In the genomic region with DNA sequence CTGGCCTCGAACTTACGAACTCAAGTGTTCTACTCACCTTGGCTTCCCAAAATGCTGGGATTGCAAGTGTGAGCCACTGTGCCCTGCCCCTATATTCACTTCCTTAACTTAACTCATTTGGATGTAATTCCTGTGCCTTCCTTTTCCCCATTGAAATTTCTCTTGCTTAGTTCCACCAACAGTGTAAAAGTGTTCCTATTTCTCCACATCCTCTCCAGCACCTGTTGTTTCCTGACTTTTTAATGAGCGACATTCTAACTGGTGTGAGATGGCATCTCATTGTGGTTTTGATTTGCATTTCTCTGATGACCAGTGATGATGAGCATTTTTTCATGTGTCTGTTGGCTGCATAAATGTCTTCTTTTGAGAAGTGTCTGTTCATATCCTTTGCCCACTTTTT, we compare ENCODE assay signal across 8 cellular contexts. TPM values are rescaled to one million over a fixed set of nuclear protein-coding genes. Genes with fewer than 3 reads are reported as not detected.
DNase-seq lines count a peak whose midpoint lies in the region; ATAC-seq and TF ChIP-seq lines count a peak whose summit lies in the region.
"Not testable (repeated sequence)": the region's sequence is repeated elsewhere in the genome, so short reads cannot be mapped to it uniquely, and the experiment has no call there.

No MANE protein-coding gene starts in this region.

- H3K36me3 Mint-ChIP-seq in CD14-positive monocyte (peaks cover 23 to 37% of the 10 kb centered on the region in 2 donors), HFFc6 (ENCODE audit: low read depth) (peaks cover 35% of the 10 kb centered on the region), MCF 10A (ENCODE audit: insufficient read depth, unreplicated experiment) (peaks cover 36% of the 10 kb centered on the region), memory B cell (peaks cover 24% of the 10 kb centered on the region)
- H3K36me3 Mint-ChIP-seq in activated CD4-positive, alpha-beta T cell treated with anti-CD3 and anti-CD28 coated beads, Interleukin-2, amount 10 ng/mL, durations not matched to agents 24 days and 14 days (ENCODE audit: low read depth), result peaks cover 28% of the 10 kb centered on the region
- H3K36me3 Mint-ChIP-seq in activated T-helper 17 cell treated with anti-CD3 and anti-CD28 coated beads, Interleukin-2, amount 50 U/mL, for 72 hours (ENCODE audit: low read depth), result peaks cover 34% of the 10 kb centered on the region
- peaks cover 20% of the 10 kb centered on the region for H3K36me3 Mint-ChIP-seq in natural killer cell treated with Interleukin-12 subunit alpha and Interleukin-12 subunit beta and Interleukin-15 and Interleukin-18, amount 100 ng/mL, for 72 hours
- peaks cover 34% of the 10 kb centered on the region for H3K36me3 Mint-ChIP-seq in stimulated activated naive CD8-positive, alpha-beta T cell treated with anti-CD3 and anti-CD28 coated beads, Interleukin-15, Interleukin-2, amounts not matched to agents 100 ng/mL and 50 ng/mL, for 24 hours (ENCODE audit: low read depth)

- H3K4me1 Mint-ChIP-seq in CD14-positive monocyte, result peaks cover 91% of the 10 kb centered on the region
- peaks cover 84% of the 10 kb centered on the region for H3K4me1 Mint-ChIP-seq in HFFc6 (ENCODE audit: low read depth)
- H3K4me1 Mint-ChIP-seq in activated CD4-positive, alpha-beta T cell treated with anti-CD3 and anti-CD28 coated beads, Interleukin-2, amount 10 ng/mL, durations not matched to agents 24 days and 14 days, result peaks cover 70% of the 10 kb centered on the region
- H3K4me1 Mint-ChIP-seq in activated T-helper 17 cell treated with anti-CD3 and anti-CD28 coated beads, Interleukin-2, amount 50 U/mL, for 72 hours, result peaks cover 55% of the 10 kb centered on the region
- H3K4me1 Mint-ChIP-seq in MCF 10A (ENCODE audit: insufficient read depth, unreplicated experiment), result peaks cover 68% of the 10 kb centered on the region
- peaks cover 54% of the 10 kb centered on the region for H3K4me1 Mint-ChIP-seq in memory B cell
- H3K4me1 Mint-ChIP-seq in natural killer cell treated with Interleukin-12 subunit alpha and Interleukin-12 subunit beta and Interleukin-15 and Interleukin-18, amount 100 ng/mL, for 72 hours (ENCODE audit: low read depth in 2 of 2), result peaks cover 73 to 88% of the 10 kb centered on the region in 2 donors
- H3K4me1 Mint-ChIP-seq in stimulated activated naive CD8-positive, alpha-beta T cell treated with anti-CD3 and anti-CD28 coated beads, Interleukin-15, Interleukin-2, amounts not matched to agents 100 ng/mL and 50 ng/mL, for 24 hours (ENCODE audit: low read depth), result peaks cover 91% of the 10 kb centered on the region

- not testable (repeated sequence) for DNase-seq in CD14-positive monocyte (ENCODE audit: low spot score); HFFc6; activated CD4-positive, alpha-beta T cell treated with anti-CD3 and anti-CD28 coated beads, Interleukin-2, amount 10 ng/mL, durations not matched to agents 24 days and 14 days; MCF 10A (ENCODE audit: unreplicated experiment); memory B cell (ENCODE audit: low spot score in 2 of 2); natural killer cell treated with Interleukin-12 subunit alpha and Interleukin-12 subunit beta and Interleukin-15 and Interleukin-18, amount 100 ng/mL, for 72 hours (ENCODE audit: low spot score)

- BruUV-seq in MCF 10A (replicated peaks; lab: Mats Ljungman, UMichigan), result not testable (repeated sequence)

- peak overlapping the region; percentile 80 to 99 (median 89) for H3K27ac Mint-ChIP-seq in CD14-positive monocyte
- H3K27ac Mint-ChIP-seq in HFFc6, result peak overlapping the region; percentile 51
- H3K27ac Mint-ChIP-seq in activated CD4-positive, alpha-beta T cell treated with anti-CD3 and anti-CD28 coated beads, Interleukin-2, amount 10 ng/mL, durations not matched to agents 24 days and 14 days, result peak overlapping the region; percentile 76
- H3K27ac Mint-ChIP-seq in activated T-helper 17 cell treated with anti-CD3 and anti-CD28 coated beads, Interleukin-2, amount 50 U/mL, for 72 hours, result peak overlapping the region; percentile 7
- peak overlapping the region; percentile 53 for H3K27ac Mint-ChIP-seq in MCF 10A (ENCODE audit: low read depth, unreplicated experiment)
- H3K27ac Mint-ChIP-seq in memory B cell, result peak overlapping the region; percentile 42
- H3K27ac Mint-ChIP-seq in natural killer cell treated with Interleukin-12 subunit alpha and Interleukin-12 subunit beta and Interleukin-15 and Interleukin-18, amount 100 ng/mL, for 72 hours, result peak overlapping the region; percentile 87 to 90
- H3K27ac Mint-ChIP-seq in stimulated activated naive CD8-positive, alpha-beta T cell treated with anti-CD3 and anti-CD28 coated beads, Interleukin-15, Interleukin-2, amounts not matched to agents 100 ng/mL and 50 ng/mL, for 24 hours, result peak overlapping the region; percentile 79

- not testable (repeated sequence) for TF ChIP-seq CTCF in CD14-positive monocyte (IDR thresholded peaks at IDR 0.05); HFFc6 (IDR thresholded peaks at IDR 0.05); MCF 10A (IDR thresholded peaks at IDR 0.05; ENCODE audit: unreplicated experiment)

- POLR2A ChIA-PET in MCF 10A (lab: Yijun Ruan, JAX), result not testable (repeated sequence)

- H3K27me3 Mint-ChIP-seq in CD14-positive monocyte (ENCODE audit: low read depth in 3 of 3); HFFc6 (ENCODE audit: insufficient read depth); activated CD4-positive, alpha-beta T cell treated with anti-CD3 and anti-CD28 coated beads, Interleukin-2, amount 10 ng/mL, durations not matched to agents 24 days and 14 days; activated T-helper 17 cell treated with anti-CD3 and anti-CD28 coated beads, Interleukin-2, amount 50 U/mL, for 72 hours; MCF 10A (ENCODE audit: insufficient read depth, unreplicated experiment); memory B cell; natural killer cell treated with Interleukin-12 subunit alpha and Interleukin-12 subunit beta and Interleukin-15 and Interleukin-18, amount 100 ng/mL, for 72 hours; stimulated activated naive CD8-positive, alpha-beta T cell treated with anti-CD3 and anti-CD28 coated beads, Interleukin-15, Interleukin-2, amounts not matched to agents 100 ng/mL and 50 ng/mL, for 24 hours: not testable (repeated sequence)

- peaks cover 0 to 10% (median 4%) of the 10 kb centered on the region in 7 donors for H3K9me3 Mint-ChIP-seq in CD14-positive monocyte
- not testable (repeated sequence) for H3K9me3 Mint-ChIP-seq in HFFc6; activated CD4-positive, alpha-beta T cell treated with anti-CD3 and anti-CD28 coated beads, Interleukin-2, amount 10 ng/mL, durations not matched to agents 24 days and 14 days; activated T-helper 17 cell treated with anti-CD3 and anti-CD28 coated beads, Interleukin-2, amount 50 U/mL, for 72 hours; MCF 10A (ENCODE audit: unreplicated experiment); memory B cell; natural killer cell treated with Interleukin-12 subunit alpha and Interleukin-12 subunit beta and Interleukin-15 and Interleukin-18, amount 100 ng/mL, for 72 hours; stimulated activated naive CD8-positive, alpha-beta T cell treated with anti-CD3 and anti-CD28 coated beads, Interleukin-15, Interleukin-2, amounts not matched to agents 100 ng/mL and 50 ng/mL, for 24 hours

- not testable (repeated sequence) for ATAC-seq in activated T-helper 17 cell treated with anti-CD3 and anti-CD28 coated beads, Interleukin-2, amount 50 U/mL, for 72 hours (replicated peaks); memory B cell (ENCODE audit: low read depth); natural killer cell treated with Interleukin-12 subunit alpha and Interleukin-12 subunit beta and Interleukin-15 and Interleukin-18, amount 100 ng/mL, for 72 hours

- intact Hi-C loops in CD14-positive monocyte (cut with micrococcal nuclease), result loop anchor here in 1 of 2 donors (10.0 kb wide), 1 partner anchor 165 kb away; no protein-coding TSS in a partner anchor
- intact Hi-C loops in activated CD4-positive, alpha-beta T cell treated with anti-CD3 and anti-CD28 coated beads, Interleukin-2, amount 10 ng/mL, durations not matched to agents 24 days and 14 days (cut with micrococcal nuclease), result loop anchor here (5.0 to 10.0 kb wide), 3 partner anchors 47 to 445 kb away; no protein-coding TSS in a partner anchor
- intact Hi-C loops in MCF 10A (cut with micrococcal nuclease), result not testable (repeated sequence)

- CTCF ChIA-PET in MCF 10A (lab: Yijun Ruan, JAX), result not testable (repeated sequence)

- not testable (repeated sequence) for H3K4me3 Mint-ChIP-seq in CD14-positive monocyte; HFFc6; activated CD4-positive, alpha-beta T cell treated with anti-CD3 and anti-CD28 coated beads, Interleukin-2, amount 10 ng/mL, durations not matched to agents 24 days and 14 days; activated T-helper 17 cell treated with anti-CD3 and anti-CD28 coated beads, Interleukin-2, amount 50 U/mL, for 72 hours; MCF 10A (ENCODE audit: unreplicated experiment); memory B cell
- peak overlapping the region; percentile 78 for H3K4me3 Mint-ChIP-seq in natural killer cell treated with Interleukin-12 subunit alpha and Interleukin-12 subunit beta and Interleukin-15 and Interleukin-18, amount 100 ng/mL, for 72 hours
- peak overlapping the region; percentile 49 for H3K4me3 Mint-ChIP-seq in stimulated activated naive CD8-positive, alpha-beta T cell treated with anti-CD3 and anti-CD28 coated beads, Interleukin-15, Interleukin-2, amounts not matched to agents 100 ng/mL and 50 ng/mL, for 24 hours

RNA-seq across cellular contexts. Expression of gene IQGAP1, which starts 21.5 kb away (rescaled TPM):
- polyA plus RNA-seq in CD14-positive monocyte, result 100 to 1,000 TPM; 207 to 276 TPM
- total RNA-seq in HFFc6 (2021; fragmentation: NEBNext Ultra II Directional; extraction: Animal tissue kit (Norgen Biotek cat#: 25700)), result 100 to 1,000 TPM; 172 to 201 (median 185) TPM
- total RNA-seq in activated CD4-positive, alpha-beta T cell treated with anti-CD3 and anti-CD28 coated beads, Interleukin-2, amount 10 ng/mL, durations not matched to agents 24 days and 14 days, result 154 and 160 TPM in 2 replicates
- total RNA-seq in activated T-helper 17 cell treated with anti-CD3 and anti-CD28 coated beads, Interleukin-2, amount 50 U/mL, for 72 hours, result 100 to 1,000 TPM; 224 TPM
- total RNA-seq in MCF 10A (2022), result 264 and 284 TPM in 2 replicates
- total RNA-seq in natural killer cell treated with Interleukin-12 subunit alpha and Interleukin-12 subunit beta and Interleukin-15 and Interleukin-18, amount 100 ng/mL, for 72 hours, result 100 to 1,000 TPM; 222 to 382 TPM

RNA-seq across cellular contexts. Expression of gene ZNF774, which starts 57.5 kb away (rescaled TPM):
- under 1 TPM in 1 of 2 donors, not detected in 1; 0.12 TPM for polyA plus RNA-seq in CD14-positive monocyte
- 1 to 10 TPM; 1.3 to 2.3 (median 2.1) TPM for total RNA-seq in HFFc6 (2021; fragmentation: NEBNext Ultra II Directional; extraction: Animal tissue kit (Norgen Biotek cat#: 25700))
- total RNA-seq in activated CD4-positive, alpha-beta T cell treated with anti-CD3 and anti-CD28 coated beads, Interleukin-2, amount 10 ng/mL, durations not matched to agents 24 days and 14 days, result 1.2 and 2.3 TPM in 2 replicates
- total RNA-seq in activated T-helper 17 cell treated with anti-CD3 and anti-CD28 coated beads, Interleukin-2, amount 50 U/mL, for 72 hours, result under 1 TPM; 0.69 to 0.82 TPM
- total RNA-seq in MCF 10A (2022), result 2.6 and 4.8 TPM in 2 replicates
- total RNA-seq in natural killer cell treated with Interleukin-12 subunit alpha and Interleukin-12 subunit beta and Interleukin-15 and Interleukin-18, amount 100 ng/mL, for 72 hours, result 1 to 10 TPM; 1.3 to 1.4 TPM

Comparison
In these comparisons a context has a peak if more than half of its experiments do, and no peak if none do; other contexts are left out.
1. H3K27ac Mint-ChIP-seq: peak in every context shown above with its lines; median percentile 89 in CD14-positive monocyte; 88 in natural killer cell treated with Interleukin-12 subunit alpha and Interleukin-12 subunit beta and Interleukin-15 and Interleukin-18, amount 100 ng/mL, for 72 hours; 79 in stimulated activated naive CD8-positive, alpha-beta T cell treated with anti-CD3 and anti-CD28 coated beads, Interleukin-15, Interleukin-2, amounts not matched to agents 100 ng/mL and 50 ng/mL, for 24 hours; 76 in activated CD4-positive, alpha-beta T cell treated with anti-CD3 and anti-CD28 coated beads, Interleukin-2, amount 10 ng/mL, durations not matched to agents 24 days and 14 days; 53 in MCF 10A; 51 in HFFc6; 42 in memory B cell; 7 in activated T-helper 17 cell treated with anti-CD3 and anti-CD28 coated beads, Interleukin-2, amount 50 U/mL, for 72 hours.